In the genomic region with DNA sequence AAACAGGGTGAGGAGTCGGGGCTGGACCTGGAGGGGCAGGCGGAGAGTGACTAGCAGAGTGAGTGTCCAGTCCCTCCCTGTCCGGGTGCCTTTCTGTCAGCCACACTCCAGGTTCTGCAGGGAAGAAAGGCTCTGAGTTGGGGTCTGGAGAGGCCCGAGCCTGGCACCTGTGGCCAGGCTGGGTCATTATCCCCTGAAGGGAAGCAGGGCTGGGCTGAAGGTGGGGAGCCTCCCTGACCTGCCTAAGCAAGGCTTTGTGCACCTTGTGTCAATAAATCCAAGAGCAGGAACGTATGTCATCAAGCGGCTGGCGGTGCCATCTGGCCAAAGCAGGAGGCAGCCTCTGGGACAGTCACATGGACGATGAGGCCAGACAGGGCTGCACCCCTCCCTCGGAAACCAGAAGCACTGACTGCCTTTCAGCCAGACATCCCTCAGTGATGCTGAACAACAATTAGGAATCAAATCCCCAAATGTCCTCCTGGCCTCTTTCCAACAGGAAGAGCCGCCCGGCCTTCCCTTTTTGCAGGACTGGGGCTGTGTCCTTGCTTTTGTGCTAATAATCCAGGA, we compare ENCODE assay signal across 14 cellular contexts.
DNase-seq lines count a peak whose midpoint lies in the region; TF ChIP-seq lines count a peak whose summit lies in the region.
"Had no signal": no experiment of that assay in that cellular context is flagged by ENCODE, and none has a peak within 500 bp of the region (broad histone marks: within the 10 kb centered on the region; RNA-seq: fewer than 3 reads in every experiment).

No MANE protein-coding gene starts in this region.

- TF ChIP-seq POLR2A in erythroblast (IDR thresholded peaks at IDR 0.05; ENCODE audit: low read length), result no peak

- peak overlapping the region; percentile 45 for H3K9ac ChIP-seq in neuronal stem cell (ENCODE audit: low read depth, low read length, poor library complexity)

- no peak overlapping the region for H3K4me3 ChIP-seq in neuronal stem cell (ENCODE audit: low read length in 2 of 2)
- H3K4me3 ChIP-seq: testis had no signal

- H2BK120ac ChIP-seq in neuronal stem cell (ENCODE audit: low read depth, low read length), result peak overlapping the region; percentile 42

- peak overlapping the region; percentile 76 for H3K18ac ChIP-seq in neuronal stem cell (ENCODE audit: low read length)

- no peak overlapping the region for H2BK5ac ChIP-seq in neuronal stem cell (ENCODE audit: low read length)

- no peaks in the 10 kb centered on the region for H3K36me3 ChIP-seq in neuronal stem cell (replicated peaks in 1 of 2; ENCODE audit: control insufficient read depth in 2 of 2, insufficient read depth in 2 of 2, low read length in 2 of 2)

- WGBS in neuronal stem cell (ENCODE audit: extremely low coverage in 2 of 2, insufficient read length in 2 of 2, insufficient replicate concordance in 1 of 2), 2 donors, result no CpG with 5 or more reads among the region's 11 CpGs

- in situ Hi-C loops in G401 (cut with HindIII; ENCODE audit: low sequenced_read_pairs), result no loop called here

- no peak overlapping the region for H3K14ac ChIP-seq in neuronal stem cell (ENCODE audit: low read length)

- H3K27me3 ChIP-seq in neuronal stem cell (ENCODE audit: control insufficient read depth in 3 of 3, insufficient read depth in 3 of 3, low read depth in 1 of 3, low read length in 3 of 3), result peaks cover 0 to 39% (median 10%) of the 10 kb centered on the region in 3 experiments
- H3K27me3 ChIP-seq: testis had no signal

- H3K4ac ChIP-seq in neuronal stem cell (ENCODE audit: low read length), result no peak overlapping the region

- peak overlapping the region; percentile 82 for H2BK15ac ChIP-seq in neuronal stem cell (ENCODE audit: low read length)

- peaks cover 8 to 12% of the 10 kb centered on the region in 2 donors for H3K4me1 ChIP-seq in neuronal stem cell (ENCODE audit: control insufficient read depth in 2 of 2, insufficient read depth in 1 of 2, low read depth in 1 of 2, low read length in 2 of 2)

- H3K79me1 ChIP-seq in neuronal stem cell (ENCODE audit: low read depth, low read length), result no peaks in the 10 kb centered on the region

- H4K91ac ChIP-seq in neuronal stem cell (ENCODE audit: low read depth, low read length, poor library complexity), result no peak overlapping the region

- H3K23ac ChIP-seq in neuronal stem cell (ENCODE audit: low read depth, low read length, poor library complexity), result no peak overlapping the region

- DNase-seq in G401 (ENCODE audit: low spot score) (peak; percentile 93), NCI-H345 treated with DMSO at 0.1 percent for 48 hours (lab: John Stamatoyannopoulos, UW; ENCODE audit: unreplicated experiment) (peak; percentile 18), cerebellum (ENCODE audit: low spot score) (peak; percentile 87), neuronal stem cell (ENCODE audit: low spot score) (no peak), NCI-H226 (no peak), HUDEP-2 (lab: John Stamatoyannopoulos, UW; ENCODE audit: unreplicated experiment in 76 of 76) (no peak), erythroblast (lab: John Stamatoyannopoulos, UW) (no peak)
- DNase-seq: activated CD4-positive, alpha-beta T cell treated with anti-CD3 and anti-CD28 coated beads for 4 hours; activated naive CD8-positive, alpha-beta T cell treated with anti-CD3 and anti-CD28 coated beads, Interleukin-2, amount 10 ng/mL, durations not matched to agents 7 days and 5 days; activated T-cell treated with anti-CD3 and anti-CD28 coated beads, Interleukin-2, amount 50 U/mL, for 1 hour; CD4-positive, CD25-positive, alpha-beta regulatory T cell; GF-D8; T-helper 2 cell; testis had no signal

- H3K27ac ChIP-seq in neuronal stem cell (replicated peaks; ENCODE audit: low read length), result no peak overlapping the region
- H3K27ac ChIP-seq: testis had no signal

- no peak overlapping the region for H2BK12ac ChIP-seq in neuronal stem cell (ENCODE audit: low read length)

- H2AK5ac ChIP-seq in neuronal stem cell (ENCODE audit: low read depth, low read length), result peak overlapping the region; percentile 88

- H4K8ac ChIP-seq in neuronal stem cell (ENCODE audit: low read depth, low read length), result no peak overlapping the region

- H3K9me3 ChIP-seq in neuronal stem cell (replicated peaks in 1 of 2; ENCODE audit: control insufficient read depth in 2 of 2, insufficient read depth in 1 of 2, low read depth in 1 of 2, low read length in 2 of 2), result peaks cover 0 to under 1% of the 10 kb centered on the region in 2 donors
- H3K9me3 ChIP-seq: testis had no signal

- no peak overlapping the region for H2AFZ ChIP-seq in neuronal stem cell (ENCODE audit: low read length)

- no peak overlapping the region for H3K4me2 ChIP-seq in neuronal stem cell (ENCODE audit: insufficient read depth, low read length, poor library complexity, severe bottlenecking)

Comparison
In these comparisons a context has a peak if more than half of its experiments do, and no peak if none do; other contexts are left out.
1. DNase-seq: peak in G401 (single experiment), NCI-H345 treated with DMSO at 0.1 percent for 48 hours (single experiment) and cerebellum (single experiment); none in neuronal stem cell (single experiment), NCI-H226 (single experiment), HUDEP-2 (0 of 76) and erythroblast (0 of 2).